ENCODE assay signal across 1 cellular context in the genomic region with DNA sequence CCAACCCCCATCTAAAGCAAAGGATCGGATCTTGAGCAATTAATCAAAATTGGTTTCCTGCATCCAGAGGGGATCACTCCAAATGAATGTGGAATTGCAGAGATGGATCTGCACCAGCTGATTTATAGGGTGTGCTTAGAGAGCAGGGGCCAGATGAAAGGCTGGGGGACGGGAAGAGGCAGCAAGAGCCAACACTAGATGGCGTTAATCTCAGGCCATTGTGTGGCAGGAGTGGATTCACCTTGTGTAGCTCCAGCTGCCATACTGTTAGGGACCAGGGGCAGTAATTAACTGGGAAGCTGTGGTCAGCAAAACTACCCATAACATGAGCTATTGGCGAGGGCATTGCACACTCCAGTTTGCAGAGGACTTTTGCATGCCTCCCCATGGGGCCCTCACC.
TF ChIP-seq lines count a peak whose summit lies in the region.

No MANE protein-coding gene starts in this region.

TF ChIP-seq in K562, 482 proteins besides CTCF, POLR2A, EP300 and RAD21 (continued from another document):
- TF ChIP-seq NCOA4 (IDR thresholded peaks at IDR 0.05; ENCODE audit: partially characterized antibody), result no peak
- no peak for TF ChIP-seq NRF1 (conservative IDR thresholded peaks at IDR 0.05 in 1 of 2, IDR thresholded peaks at IDR 0.05 in 1 of 2)
- no peak for TF ChIP-seq ZNF584 (CRISPR knock-in tag; IDR thresholded peaks at IDR 0.05; ENCODE audit: low read depth)
- TF ChIP-seq JUND (IDR thresholded peaks at IDR 0.05; ENCODE audit: borderline replicate concordance, low read depth, low read length), result 0 out of 2 replicates have a peak, but pooled peaks have one; percentile 12
- TF ChIP-seq JUND (tag; IDR thresholded peaks at IDR 0.05; ENCODE audit: borderline replicate concordance, low read depth, low read length), result no peak
- no peak for TF ChIP-seq ZNF253 (CRISPR knock-in tag; conservative IDR thresholded peaks at IDR 0.05)
- TF ChIP-seq, protein P1, sequence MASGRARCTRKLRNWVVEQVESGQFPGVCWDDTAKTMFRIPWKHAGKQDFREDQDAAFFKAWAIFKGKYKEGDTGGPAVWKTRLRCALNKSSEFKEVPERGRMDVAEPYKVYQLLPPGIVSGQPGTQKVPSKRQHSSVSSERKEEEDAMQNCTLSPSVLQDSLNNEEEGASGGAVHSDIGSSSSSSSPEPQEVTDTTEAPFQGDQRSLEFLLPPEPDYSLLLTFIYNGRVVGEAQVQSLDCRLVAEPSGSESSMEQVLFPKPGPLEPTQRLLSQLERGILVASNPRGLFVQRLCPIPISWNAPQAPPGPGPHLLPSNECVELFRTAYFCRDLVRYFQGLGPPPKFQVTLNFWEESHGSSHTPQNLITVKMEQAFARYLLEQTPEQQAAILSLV (tag; IDR thresholded peaks at IDR 0.05), result no peak
- TF ChIP-seq TCF3 (CRISPR knock-in tag; IDR thresholded peaks at IDR 0.05), result no peak
